14 cellular contexts compared by ENCODE assay signal in genomic region chr7:123751816-123752215, GRCh38. TPM values are rescaled to one million over a fixed set of nuclear protein-coding genes. Genes with fewer than 3 reads are reported as not detected.
DNase-seq lines count a peak whose midpoint lies in the region; ATAC-seq and TF ChIP-seq lines count a peak whose summit lies in the region.
"Had no signal": no experiment of that assay in that cellular context is flagged by ENCODE, and none has a peak within 500 bp of the region (broad histone marks: within the 10 kb centered on the region; RNA-seq: fewer than 3 reads in every experiment).

No MANE protein-coding gene starts in this region.

- peaks cover 25 to 67% (median 55%) of the 10 kb centered on the region in 7 donors for H3K4me1 Mint-ChIP-seq in naive thymus-derived CD4-positive, alpha-beta T cell

- DNase-seq in HAP-1 (ENCODE audit: low spot score in 2 of 2) (no peak), SK-MEL-5 (ENCODE audit: low read depth, low spot score) (peak; percentile 62), choroid plexus epithelial cell (ENCODE audit: low read depth) (peak; percentile 75), NCI-H82 treated with DMSO at 0.1 percent for 48 hours (lab: John Stamatoyannopoulos, UW; ENCODE audit: unreplicated experiment) (no peak), Right ventricle myocardium inferior (ENCODE audit: missing footprints) (no peak)
- DNase-seq in naive thymus-derived CD4-positive, alpha-beta T cell, result no peak
- DNase-seq: NCI-H1092; PC-9; sigmoid colon; stimulated activated naive B cell treated with anti-CD40 and anti-IgM and Interleukin-4, amounts not matched to agents 10 μg/mL and 1 μg/mL and 100 μg/mL, for 72 hours; T-helper 1 cell had no signal

- no peaks in the 10 kb centered on the region for H3K27me3 ChIP-seq in HAP-1 (ENCODE audit: low read depth)
- no peaks in the 10 kb centered on the region for H3K27me3 ChIP-seq in naive thymus-derived CD4-positive, alpha-beta T cell (ENCODE audit: control insufficient read depth in 2 of 2, insufficient read depth in 2 of 2, low read length in 2 of 2)
- H3K27me3 ChIP-seq: BLaER1 treated with 17β-estradiol and CSF1 and Interleukin-3, amounts not matched to agents 10 nM and 100 nM; sigmoid colon had no signal

- peak overlapping the region in 2 of 10 donors; percentile 10 to 19 for H3K4me3 Mint-ChIP-seq in naive thymus-derived CD4-positive, alpha-beta T cell
- H3K4me3 Mint-ChIP-seq: activated T-helper 1 cell treated with anti-CD3 and anti-CD28 coated beads, Interleukin-12 subunit alpha, Interleukin-12 subunit beta, Interleukin-2, Interleukin-4 antibody, amounts not matched to agents 30 ng/mL and 10 ng/mL and 1 ng/mL, durations not matched to agents 14 hours and 24 hours and 36 hours; stimulated activated naive B cell treated with anti-CD40 and anti-IgM and Interleukin-4, amounts not matched to agents 10 μg/mL and 1 μg/mL and 100 μg/mL, for 72 hours had no signal

- no peak for TF ChIP-seq CTCF in choroid plexus epithelial cell (conservative IDR thresholded peaks at IDR 0.05; ENCODE audit: low read depth, low read length)

- no peaks in the 10 kb centered on the region for H3K9me3 Mint-ChIP-seq in naive thymus-derived CD4-positive, alpha-beta T cell
- H3K9me3 Mint-ChIP-seq: activated T-helper 1 cell treated with anti-CD3 and anti-CD28 coated beads, Interleukin-12 subunit alpha, Interleukin-12 subunit beta, Interleukin-2, Interleukin-4 antibody, amounts not matched to agents 30 ng/mL and 10 ng/mL and 1 ng/mL, durations not matched to agents 14 hours and 24 hours and 36 hours; stimulated activated naive B cell treated with anti-CD40 and anti-IgM and Interleukin-4, amounts not matched to agents 10 μg/mL and 1 μg/mL and 100 μg/mL, for 72 hours had no signal

- H3K27ac ChIP-seq in naive thymus-derived CD4-positive, alpha-beta T cell (ENCODE audit: low read depth, low read length), result no peak overlapping the region
- H3K27ac ChIP-seq: BLaER1 treated with 17β-estradiol and CSF1 and Interleukin-3, amounts not matched to agents 10 nM and 100 nM; PC-9 had no signal

- POLR2A ChIA-PET in naive thymus-derived CD4-positive, alpha-beta T cell (lab: Charles Lee), result no interaction called here

- peaks cover 29% of the 10 kb centered on the region for H3K4me1 ChIP-seq in HAP-1
- peaks cover 11 to 12% of the 10 kb centered on the region in 2 donors for H3K4me1 ChIP-seq in naive thymus-derived CD4-positive, alpha-beta T cell (ENCODE audit: control insufficient read depth in 2 of 2, insufficient read depth in 2 of 2, low read length in 2 of 2)

- no peaks in the 10 kb centered on the region for H3K9me3 ChIP-seq in HAP-1
- H3K9me3 ChIP-seq in naive thymus-derived CD4-positive, alpha-beta T cell (ENCODE audit: control insufficient read depth in 2 of 3, low read length in 3 of 3), result no peaks in the 10 kb centered on the region
- H3K9me3 ChIP-seq: BLaER1 treated with 17β-estradiol and CSF1 and Interleukin-3, amounts not matched to agents 10 nM and 100 nM; sigmoid colon had no signal

- CTCF ChIA-PET in naive thymus-derived CD4-positive, alpha-beta T cell (lab: Charles Lee), result interaction anchor here (0.6 kb wide), 1 partner anchor 31 kb away, joined by 3 read pairs; no protein-coding TSS in a partner anchor

- peak overlapping the region in 5 of 9 donors; percentile 15 to 77 (median 48) for H3K27ac Mint-ChIP-seq in naive thymus-derived CD4-positive, alpha-beta T cell
- H3K27ac Mint-ChIP-seq: activated T-helper 1 cell treated with anti-CD3 and anti-CD28 coated beads, Interleukin-12 subunit alpha, Interleukin-12 subunit beta, Interleukin-2, Interleukin-4 antibody, amounts not matched to agents 30 ng/mL and 10 ng/mL and 1 ng/mL, durations not matched to agents 14 hours and 24 hours and 36 hours; stimulated activated naive B cell treated with anti-CD40 and anti-IgM and Interleukin-4, amounts not matched to agents 10 μg/mL and 1 μg/mL and 100 μg/mL, for 72 hours had no signal

- H3K36me3 Mint-ChIP-seq in naive thymus-derived CD4-positive, alpha-beta T cell, result peaks cover 0 to 5% (median 0%) of the 10 kb centered on the region in 5 donors

- peaks cover 0 to 9% (median 0%) of the 10 kb centered on the region in 5 donors for H3K27me3 Mint-ChIP-seq in naive thymus-derived CD4-positive, alpha-beta T cell
- H3K27me3 Mint-ChIP-seq: stimulated activated naive B cell treated with anti-CD40 and anti-IgM and Interleukin-4, amounts not matched to agents 10 μg/mL and 1 μg/mL and 100 μg/mL, for 72 hours had no signal

- ATAC-seq in naive thymus-derived CD4-positive, alpha-beta T cell, result no peak
- ATAC-seq in HG02798 (IDR thresholded peaks at IDR 0.05; ENCODE audit: poor library complexity, unreplicated experiment), result no peak
- ATAC-seq in Right ventricle myocardium inferior, result no peak
- ATAC-seq: stimulated activated naive B cell treated with anti-CD40 and anti-IgM and Interleukin-4, amounts not matched to agents 10 μg/mL and 1 μg/mL and 100 μg/mL, for 72 hours had no signal

- H3K36me3 ChIP-seq in HAP-1 (replicated peaks), result no peaks in the 10 kb centered on the region
- peaks cover 0 to 5% (median 0%) of the 10 kb centered on the region in 3 experiments for H3K36me3 ChIP-seq in naive thymus-derived CD4-positive, alpha-beta T cell (ENCODE audit: control insufficient read depth in 2 of 3, insufficient read depth in 3 of 3, low read length in 3 of 3)
- H3K36me3 ChIP-seq: BLaER1 treated with 17β-estradiol and CSF1 and Interleukin-3, amounts not matched to agents 10 nM and 100 nM; sigmoid colon had no signal

- in situ Hi-C loops in HAP-1 (cut with MboI; ENCODE audit: low sequenced_read_pairs), result no loop called here
- in situ Hi-C loops in SK-MEL-5 (cut with HindIII; ENCODE audit: low pct_unique_long_range_greater_than_20kb, low sequenced_read_pairs), result no loop called here

- H3K4me3 ChIP-seq in HAP-1 (peak overlapping the region; percentile 80), choroid plexus epithelial cell (ENCODE audit: low read depth, low read length) (no peak overlapping the region)
- H3K4me3 ChIP-seq in naive thymus-derived CD4-positive, alpha-beta T cell (ENCODE audit: low read length), result no peak overlapping the region
- H3K4me3 ChIP-seq: BLaER1 treated with 17β-estradiol and CSF1 and Interleukin-3, amounts not matched to agents 10 nM and 100 nM; PC-9; sigmoid colon had no signal

- intact Hi-C loops in naive thymus-derived CD4-positive, alpha-beta T cell (cut with micrococcal nuclease), result no loop called here
- intact Hi-C loops in Right ventricle myocardium inferior (cut with DNase I), result loop anchor here (2.0 kb wide), 1 partner anchor 19 kb away; no protein-coding TSS in a partner anchor

RNA-seq across cellular contexts. Expression of gene WASL, which starts 3.0 kb away (rescaled TPM):
- total RNA-seq in SK-MEL-5 (2014; rRNA removed; shearing (Covaris generic)), result 32.1 and 32.2 TPM in 2 replicates
- polyA plus RNA-seq in SK-MEL-5 (2015; cell fraction: cytosol; rRNA removed), result 68.3 and 87.1 TPM in 2 replicates
- polyA plus RNA-seq in SK-MEL-5 (2015; cell fraction: nucleus; rRNA removed), result 21.6 and 23.8 TPM in 2 replicates
- total RNA-seq in naive thymus-derived CD4-positive, alpha-beta T cell, result 10 to 100 TPM in 3 of 5 experiments, 1 to 10 TPM in 2; 8.3 to 15.0 (median 10.1) TPM
- polyA plus RNA-seq in naive thymus-derived CD4-positive, alpha-beta T cell, result 1 to 10 TPM; 2.3 to 3.1 TPM
- 28.4 TPM for total RNA-seq in Right ventricle myocardium inferior

Comparison
In these comparisons a context has a peak if more than half of its experiments do, and no peak if none do; other contexts are left out.
1. DNase-seq: peak in SK-MEL-5 (single experiment) and choroid plexus epithelial cell (single experiment); none in HAP-1 (0 of 2), naive thymus-derived CD4-positive, alpha-beta T cell (0 of 9), NCI-H82 treated with DMSO at 0.1 percent for 48 hours (single experiment) and Right ventricle myocardium inferior (single experiment).